In the genomic region with DNA sequence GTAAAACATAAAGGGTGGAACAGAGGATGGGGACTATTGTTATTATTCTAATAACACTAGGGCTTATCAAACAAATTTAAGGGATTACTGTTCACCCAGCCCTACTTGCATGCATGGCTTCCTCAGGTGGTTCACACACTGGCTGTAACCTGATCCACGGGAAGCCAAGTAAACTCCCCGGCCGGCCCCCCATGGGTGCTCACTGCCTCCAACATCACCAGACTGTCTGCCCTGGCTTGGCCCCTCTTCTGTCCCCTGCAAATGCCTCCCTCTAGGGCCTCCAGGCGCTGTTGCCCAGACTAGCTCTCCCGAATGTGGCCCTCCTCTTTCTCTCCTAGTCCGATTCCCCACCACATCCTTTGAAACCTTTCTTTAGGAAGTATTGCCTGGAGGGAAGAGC, we compare ENCODE assay signal across 1 cellular context.
TF ChIP-seq lines count a peak whose summit lies in the region.

No MANE protein-coding gene starts in this region.

TF ChIP-seq in HepG2, 621 proteins besides CTCF, POLR2A, EP300 and RAD21:
- TF ChIP-seq, protein P1, sequence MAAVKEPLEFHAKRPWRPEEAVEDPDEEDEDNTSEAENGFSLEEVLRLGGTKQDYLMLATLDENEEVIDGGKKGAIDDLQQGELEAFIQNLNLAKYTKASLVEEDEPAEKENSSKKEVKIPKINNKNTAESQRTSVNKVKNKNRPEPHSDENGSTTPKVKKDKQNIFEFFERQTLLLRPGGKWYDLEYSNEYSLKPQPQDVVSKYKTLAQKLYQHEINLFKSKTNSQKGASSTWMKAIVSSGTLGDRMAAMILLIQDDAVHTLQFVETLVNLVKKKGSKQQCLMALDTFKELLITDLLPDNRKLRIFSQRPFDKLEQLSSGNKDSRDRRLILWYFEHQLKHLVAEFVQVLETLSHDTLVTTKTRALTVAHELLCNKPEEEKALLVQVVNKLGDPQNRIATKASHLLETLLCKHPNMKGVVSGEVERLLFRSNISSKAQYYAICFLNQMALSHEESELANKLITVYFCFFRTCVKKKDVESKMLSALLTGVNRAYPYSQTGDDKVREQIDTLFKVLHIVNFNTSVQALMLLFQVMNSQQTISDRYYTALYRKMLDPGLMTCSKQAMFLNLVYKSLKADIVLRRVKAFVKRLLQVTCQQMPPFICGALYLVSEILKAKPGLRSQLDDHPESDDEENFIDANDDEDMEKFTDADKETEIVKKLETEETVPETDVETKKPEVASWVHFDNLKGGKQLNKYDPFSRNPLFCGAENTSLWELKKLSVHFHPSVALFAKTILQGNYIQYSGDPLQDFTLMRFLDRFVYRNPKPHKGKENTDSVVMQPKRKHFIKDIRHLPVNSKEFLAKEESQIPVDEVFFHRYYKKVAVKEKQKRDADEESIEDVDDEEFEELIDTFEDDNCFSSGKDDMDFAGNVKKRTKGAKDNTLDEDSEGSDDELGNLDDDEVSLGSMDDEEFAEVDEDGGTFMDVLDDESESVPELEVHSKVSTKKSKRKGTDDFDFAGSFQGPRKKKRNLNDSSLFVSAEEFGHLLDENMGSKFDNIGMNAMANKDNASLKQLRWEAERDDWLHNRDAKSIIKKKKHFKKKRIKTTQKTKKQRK (IDR thresholded peaks at IDR 0.05; ENCODE audit: low read length): no peak
- TF ChIP-seq, protein P2, sequence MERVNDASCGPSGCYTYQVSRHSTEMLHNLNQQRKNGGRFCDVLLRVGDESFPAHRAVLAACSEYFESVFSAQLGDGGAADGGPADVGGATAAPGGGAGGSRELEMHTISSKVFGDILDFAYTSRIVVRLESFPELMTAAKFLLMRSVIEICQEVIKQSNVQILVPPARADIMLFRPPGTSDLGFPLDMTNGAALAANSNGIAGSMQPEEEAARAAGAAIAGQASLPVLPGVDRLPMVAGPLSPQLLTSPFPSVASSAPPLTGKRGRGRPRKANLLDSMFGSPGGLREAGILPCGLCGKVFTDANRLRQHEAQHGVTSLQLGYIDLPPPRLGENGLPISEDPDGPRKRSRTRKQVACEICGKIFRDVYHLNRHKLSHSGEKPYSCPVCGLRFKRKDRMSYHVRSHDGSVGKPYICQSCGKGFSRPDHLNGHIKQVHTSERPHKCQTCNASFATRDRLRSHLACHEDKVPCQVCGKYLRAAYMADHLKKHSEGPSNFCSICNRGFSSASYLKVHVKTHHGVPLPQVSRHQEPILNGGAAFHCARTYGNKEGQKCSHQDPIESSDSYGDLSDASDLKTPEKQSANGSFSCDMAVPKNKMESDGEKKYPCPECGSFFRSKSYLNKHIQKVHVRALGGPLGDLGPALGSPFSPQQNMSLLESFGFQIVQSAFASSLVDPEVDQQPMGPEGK (CRISPR knock-in tag; IDR thresholded peaks at IDR 0.05): peak; percentile 51; the same call in 1 of the 2 replicates
